Comparison of ENCODE assay signal across 23 cellular contexts in genomic region chr12:120831648-120832267, GRCh38.
A peak's percentile ranks its signal among the peaks of the same experiment; 100 is the strongest.
DNase-seq lines count a peak whose midpoint lies in the region; ATAC-seq, FAIRE-seq and TF ChIP-seq lines count a peak whose summit lies in the region.
"Had no signal": no experiment of that assay in that cellular context is flagged by ENCODE, and none has a peak within 500 bp of the region (broad histone marks: within the 10 kb centered on the region; RNA-seq: fewer than 3 reads in every experiment).

No MANE protein-coding gene starts in this region.

- no peak for FAIRE-seq in K562 (lab: Jason Lieb, UNC)
- FAIRE-seq: frontal cortex had no signal

- no peak for TF ChIP-seq EP300 in K562 (IDR thresholded peaks at IDR 0.05; ENCODE audit: low read length)

- no peaks in the 10 kb centered on the region for H3K36me3 ChIP-seq in CD8-positive, alpha-beta T cell (ENCODE audit: insufficient read depth, low read length)
- H3K36me3 ChIP-seq in Loucy (ENCODE audit: insufficient read depth, low read length) (no peaks in the 10 kb centered on the region), K562 (ENCODE audit: control insufficient read depth, insufficient read depth, low read length) (no peaks in the 10 kb centered on the region), mesodermal cell (ENCODE audit: control insufficient read depth, insufficient read depth, low read length) (no peaks in the 10 kb centered on the region)
- H3K36me3 ChIP-seq: transverse colon, WERI-Rb-1 had no signal

- intact Hi-C loops in CD8-positive, alpha-beta T cell (cut with DNase I, micrococcal nuclease), result loop anchor here in 1 of 2 experiments (10.0 kb wide), 1 partner anchor 297 kb away; the partner anchor contains the start of gene RNF10
- intact Hi-C loops in K562 (cut with micrococcal nuclease), result no loop called here

- peak overlapping the region; percentile 20 for H3K27ac Mint-ChIP-seq in CD8-positive, alpha-beta T cell

- H3K27me3 Mint-ChIP-seq in CD8-positive, alpha-beta T cell (ENCODE audit: low read depth), result no peaks in the 10 kb centered on the region
- H3K27me3 Mint-ChIP-seq: activated T-cell treated with anti-CD3 and anti-CD28 coated beads, Interleukin-2, amount 50 U/mL, for 24 hours; CD8-positive, alpha-beta memory T cell had no signal

- CTCF ChIA-PET in CD8-positive, alpha-beta T cell (lab: Charles Lee), result interaction anchor here (0.6 to 1.1 kb wide), 2 partner anchors 13 to 444 kb away, joined by 3 read pairs; no protein-coding TSS in a partner anchor
- CTCF ChIA-PET in K562 (lab: Yijun Ruan, JAX; ENCODE audit: low intra/inter-chr PET ratio), result no interaction called here

- H3K9me2 ChIP-seq in Loucy (replicated peaks; ENCODE audit: low read depth, low read length), result no peaks in the 10 kb centered on the region

- DNase-seq in CD8-positive, alpha-beta T cell, result no peak
- DNase-seq in K562 (ENCODE audit: extremely low read depth in 1 of 4, low spot score in 3 of 4) (peak in 2 of 4 experiments; percentile 23 to 31), Ammon's horn (ENCODE audit: low spot score) (no peak)
- no peak for DNase-seq in stimulated activated CD4-positive, alpha-beta T cell treated with anti-CD3 and anti-CD28 coated beads, Interleukin-12 subunit alpha, Interleukin-12 subunit beta, amount 100 ng/mL, for 4 hours
- DNase-seq in NK-92 treated with Interleukin-12 subunit alpha and Interleukin-12 subunit beta, amount 100 ng/mL, for 24 hours (lab: John Stamatoyannopoulos, UW), result no peak
- DNase-seq: activated CD4-positive, alpha-beta T cell treated with anti-CD3 and anti-CD28 coated beads, Interleukin-2, amount 50 U/mL, for 48 hours; activated naive CD4-positive, alpha-beta T cell treated with anti-CD3 and anti-CD28 coated beads, Interleukin-2, amount 50 U/mL, for 16 hours; activated T-cell treated with anti-CD3 and anti-CD28 coated beads, Interleukin-2, amount 50 U/mL, for 24 hours; CD8-positive, alpha-beta memory T cell; dermis blood vessel endothelial cell; DND-41; KG1; kidney glomerular epithelial cell; NCI-H1048; NCI-H2107; NCI-H526; SHP77 treated with DMSO at 0.1 percent for 48 hours; transverse colon; WERI-Rb-1 had no signal

- no peak for TF ChIP-seq CTCF in CD8-positive, alpha-beta T cell (IDR thresholded peaks at IDR 0.05)
- TF ChIP-seq CTCF in Loucy (conservative IDR thresholded peaks at IDR 0.05; ENCODE audit: low read length) (no peak), K562 (IDR thresholded peaks at IDR 0.05 in 2 of 3, conservative IDR thresholded peaks at IDR 0.05 in 1 of 3; ENCODE audit: insufficient read depth in 2 of 3, low read depth in 1 of 3, low read length in 3 of 3) (no peak)

- H3K79me2 ChIP-seq in Loucy (ENCODE audit: insufficient read depth, low read length), result peaks cover 93% of the 10 kb centered on the region
- H3K79me2 ChIP-seq in K562 (ENCODE audit: control insufficient read depth, insufficient read depth, low read length), result peaks cover 17% of the 10 kb centered on the region; the same call in 2 of the 3 replicates

- H2AFZ ChIP-seq in Loucy (ENCODE audit: low read length), result no peak overlapping the region
- H2AFZ ChIP-seq in K562 (ENCODE audit: low read depth, low read length), result no peak overlapping the region

- no peak for TF ChIP-seq POLR2A in K562 (conservative IDR thresholded peaks at IDR 0.05)

- peaks cover 2% of the 10 kb centered on the region for H3K36me3 Mint-ChIP-seq in CD8-positive, alpha-beta T cell

- no peak for ATAC-seq in CD8-positive, alpha-beta T cell
- ATAC-seq in K562 (no peak; the same call in 2 of the 3 replicates), GM19395 (IDR thresholded peaks at IDR 0.05; ENCODE audit: unreplicated experiment) (no peak)

- H3K9me3 ChIP-seq in CD8-positive, alpha-beta T cell (ENCODE audit: low read length), result no peaks in the 10 kb centered on the region
- H3K9me3 ChIP-seq in Loucy (ENCODE audit: insufficient read depth, low read depth, low read length) (no peaks in the 10 kb centered on the region), K562 (replicated peaks; ENCODE audit: control insufficient read depth, insufficient read depth, low read depth, low read length) (no peaks in the 10 kb centered on the region), mesodermal cell (ENCODE audit: control insufficient read depth, low read length) (no peaks in the 10 kb centered on the region)
- H3K9me3 ChIP-seq: transverse colon had no signal

- H4K20me1 ChIP-seq in Loucy (ENCODE audit: insufficient read depth, low read length, poor library complexity, severe bottlenecking), result peaks cover 4% of the 10 kb centered on the region
- peaks cover 17% of the 10 kb centered on the region; the same call in 1 of the 2 replicates for H4K20me1 ChIP-seq in K562 (replicated peaks; ENCODE audit: control insufficient read depth, insufficient read depth, low read length)

- POLR2A ChIA-PET in CD8-positive, alpha-beta T cell (lab: Charles Lee), result interaction anchor here (1.0 kb wide), 1 partner anchor 13 kb away, joined by 4 read pairs; no protein-coding TSS in a partner anchor
- POLR2A ChIA-PET in K562 (lab: Yijun Ruan, JAX), result interaction anchor here (1.3 kb wide), 1 partner anchor 16 kb away, joined by 4 read pairs; no protein-coding TSS in a partner anchor

- H3K9me1 ChIP-seq in K562 (ENCODE audit: control insufficient read depth, insufficient read depth, low read length), result no peaks in the 10 kb centered on the region

- no TSS peak for BruUV-seq in K562 (replicated peaks; lab: Mats Ljungman, UMichigan)

- H3F3A ChIP-seq in Loucy (ENCODE audit: low read depth), result 0 out of 2 replicates have a peak, but pooled peaks cover 4% of the 10 kb centered on the region

- no peaks in the 10 kb centered on the region for H3K9me3 Mint-ChIP-seq in CD8-positive, alpha-beta T cell
- H3K9me3 Mint-ChIP-seq: activated T-cell treated with anti-CD3 and anti-CD28 coated beads, Interleukin-2, amount 50 U/mL, for 24 hours; CD8-positive, alpha-beta memory T cell had no signal

- H3K4me1 ChIP-seq in CD8-positive, alpha-beta T cell (ENCODE audit: insufficient read depth, low read length), result peaks cover 36% of the 10 kb centered on the region
- H3K4me1 ChIP-seq in Loucy (ENCODE audit: insufficient read depth, low read length, poor library complexity, severe bottlenecking) (peaks cover 62% of the 10 kb centered on the region), K562 (replicated peaks in 1 of 2; ENCODE audit: control insufficient read depth in 2 of 2, insufficient read depth in 2 of 2, low read length in 2 of 2) (peaks cover 5 to 13% of the 10 kb centered on the region in 2 experiments; a peak in 3 of 5 replicates), mesodermal cell (ENCODE audit: control insufficient read depth, insufficient read depth, low read length, poor library complexity, severe bottlenecking) (peaks cover 6% of the 10 kb centered on the region)

- H3K4me1 Mint-ChIP-seq in CD8-positive, alpha-beta T cell (ENCODE audit: low read depth), result peaks cover 72% of the 10 kb centered on the region

- no peaks in the 10 kb centered on the region for H3K27me3 ChIP-seq in CD8-positive, alpha-beta T cell (ENCODE audit: insufficient read depth, low read length)
- H3K27me3 ChIP-seq in Loucy (ENCODE audit: insufficient read depth, low read length, poor library complexity, severe bottlenecking) (no peaks in the 10 kb centered on the region), K562 (ENCODE audit: control insufficient read depth in 2 of 2, insufficient read depth in 2 of 2, low read length in 2 of 2) (no peaks in the 10 kb centered on the region)
- H3K27me3 ChIP-seq: transverse colon had no signal

- 29% methylated on average over 2 of the region's 2 CpGs for WGBS in K562 (ENCODE audit: insufficient coverage, low coverage, missing lambda C conversion rate)
- 43% methylated on average over 1 of the region's 2 CpGs; no CpG with 5 or more reads in 1 of the 2 experiments for WGBS in mesodermal cell (ENCODE audit: insufficient coverage in 2 of 2), 2 experiments

- peak overlapping the region; percentile 2 for H3K4me2 ChIP-seq in Loucy (ENCODE audit: low read depth, low read length, poor library complexity, severe bottlenecking)
- no peak overlapping the region for H3K4me2 ChIP-seq in K562 (ENCODE audit: insufficient read depth, low read length)

- H3K4me3 Mint-ChIP-seq in CD8-positive, alpha-beta T cell, result no peak overlapping the region
- H3K4me3 Mint-ChIP-seq: activated T-cell treated with anti-CD3 and anti-CD28 coated beads, Interleukin-2, amount 50 U/mL, for 24 hours had no signal

- H3K9ac ChIP-seq in Loucy (ENCODE audit: low read depth, low read length, poor library complexity, severe bottlenecking), result no peak overlapping the region
- H3K9ac ChIP-seq in K562 (ENCODE audit: insufficient read depth in 1 of 2, low read depth in 2 of 2, low read length in 2 of 2), result no peak overlapping the region

- TF ChIP-seq RAD21 in K562 (CRISPR knock-in tag; conservative IDR thresholded peaks at IDR 0.05 in 1 of 2, IDR thresholded peaks at IDR 0.05 in 1 of 2), result no peak

- H3K27ac ChIP-seq in CD8-positive, alpha-beta T cell (ENCODE audit: low read depth, low read length), result no peak overlapping the region
- H3K27ac ChIP-seq in K562 (ENCODE audit: extremely low read depth, low read depth, low read length) (no peak overlapping the region), mesodermal cell (ENCODE audit: low read depth, low read length, severe bottlenecking) (peak overlapping the region; percentile 18)
- H3K27ac ChIP-seq: WERI-Rb-1 had no signal

- in situ Hi-C loops in K562 (cut with MboI), result no loop called here

- H3K4me3 ChIP-seq in CD8-positive, alpha-beta T cell (ENCODE audit: low read depth, low read length), result no peak overlapping the region
- H3K4me3 ChIP-seq in Loucy (ENCODE audit: low read length, poor library complexity, severe bottlenecking) (no peak overlapping the region), K562 (no peak overlapping the region), mesodermal cell (ENCODE audit: extremely low read depth, insufficient read depth, low read length, poor library complexity, severe bottlenecking) (no peak overlapping the region)
- H3K4me3 ChIP-seq: transverse colon had no signal

TF ChIP-seq in K562, 482 proteins besides CTCF, POLR2A, EP300 and RAD21 (continues in another document):
- TF ChIP-seq EGR1 (conservative IDR thresholded peaks at IDR 0.05), result peak; percentile 58
- no peak for TF ChIP-seq IRF9 (tag; IDR thresholded peaks at IDR 0.05)
